In the genomic region with DNA sequence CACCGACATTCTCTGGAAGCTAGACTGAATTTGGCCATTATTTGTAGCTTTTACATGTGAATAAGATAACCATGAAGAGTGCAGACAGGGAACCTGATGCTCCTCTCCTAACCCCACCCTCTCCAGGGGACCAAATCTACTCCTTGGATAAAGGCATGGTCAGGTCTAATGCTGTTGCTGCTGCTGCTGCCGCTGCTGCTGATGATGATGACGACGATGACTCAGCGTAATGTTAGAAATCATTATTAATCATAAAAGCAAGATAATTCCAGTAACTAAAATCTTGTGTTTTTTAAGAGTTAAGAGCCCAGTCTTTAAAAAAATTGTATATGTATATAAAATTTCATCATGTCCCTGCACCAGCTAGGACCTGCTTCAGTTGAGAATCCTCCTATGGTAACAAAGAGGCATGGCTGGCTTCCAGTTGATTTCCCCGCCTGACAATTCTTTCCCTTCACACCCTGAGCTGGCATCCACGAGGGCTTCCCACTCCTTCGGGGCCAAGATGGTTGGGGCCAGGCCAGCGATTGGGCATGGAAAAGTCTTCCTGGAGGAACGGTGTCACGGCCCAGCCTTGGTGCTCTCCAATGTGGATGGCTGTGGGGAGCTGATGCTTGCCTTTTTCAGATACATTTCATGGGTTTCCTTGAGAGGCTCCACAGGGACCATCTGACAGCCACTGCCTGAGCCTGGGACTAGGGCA, we compare ENCODE assay signal across 21 cellular contexts.
DNase-seq lines count a peak whose midpoint lies in the region; ATAC-seq, FAIRE-seq and TF ChIP-seq lines count a peak whose summit lies in the region.
"Had no signal": no experiment of that assay in that cellular context is flagged by ENCODE, and none has a peak within 500 bp of the region (broad histone marks: within the 10 kb centered on the region; RNA-seq: fewer than 3 reads in every experiment).

No MANE protein-coding gene starts in this region.

- H3K4me2 ChIP-seq in HepG2 (ENCODE audit: low read depth, low read length) (no peak overlapping the region), K562 (ENCODE audit: insufficient read depth, low read length) (no peak overlapping the region)
- H3K4me2 ChIP-seq: BLaER1, SK-N-SH had no signal

- H3K4me3 Mint-ChIP-seq in naive thymus-derived CD8-positive, alpha-beta T cell = no peak overlapping the region
- H3K4me3 Mint-ChIP-seq: CD8-positive, alpha-beta T cell; IgD-negative memory B cell had no signal

- TF ChIP-seq EP300 in HepG2 (IDR thresholded peaks at IDR 0.05; ENCODE audit: low read depth in 2 of 2, low read length in 2 of 2) (no peak), HepG2 (CRISPR knock-in tag; IDR thresholded peaks at IDR 0.05; ENCODE audit: borderline replicate concordance) (no peak), K562 (IDR thresholded peaks at IDR 0.05; ENCODE audit: low read length) (no peak)

- H3K9me3 Mint-ChIP-seq in naive thymus-derived CD8-positive, alpha-beta T cell = peaks cover 0 to 6% (median 0%) of the 10 kb centered on the region in 9 donors
- H3K9me3 Mint-ChIP-seq: CD8-positive, alpha-beta T cell had no signal

- H3K27me3 ChIP-seq in HepG2 (ENCODE audit: control insufficient read depth in 1 of 2, insufficient read depth in 2 of 2, low read length in 2 of 2) (no peaks in the 10 kb centered on the region; a peak in 1 of 5 replicates), right lobe of liver (no peaks in the 10 kb centered on the region), K562 (ENCODE audit: control insufficient read depth in 2 of 2, insufficient read depth in 2 of 2, low read length in 2 of 2) (no peaks in the 10 kb centered on the region)
- H3K27me3 ChIP-seq: BLaER1 had no signal

- H3K4me3 ChIP-seq in HepG2 (replicated peaks in 1 of 3; ENCODE audit: insufficient read depth in 1 of 3, low read depth in 2 of 3, low read length in 3 of 3) = no peak overlapping the region
- no peak overlapping the region for H3K4me3 ChIP-seq in right lobe of liver
- H3K4me3 ChIP-seq in K562 = no peak overlapping the region
- H3K4me3 ChIP-seq in mesodermal cell (ENCODE audit: extremely low read depth, insufficient read depth, low read length, poor library complexity, severe bottlenecking) = no peak overlapping the region
- H3K4me3 ChIP-seq: BLaER1 had no signal

- peak overlapping the region in 1 of 10 donors; percentile 61 for H3K27ac Mint-ChIP-seq in naive thymus-derived CD8-positive, alpha-beta T cell
- H3K27ac Mint-ChIP-seq: CD8-positive, alpha-beta T cell; IgD-negative memory B cell had no signal

- WGBS in HepG2 (ENCODE audit: low lambda C conversion rate) = 58% methylated on average over 8 of the region's 11 CpGs
- 86% methylated on average over 5 of the region's 11 CpGs for WGBS in right lobe of liver (ENCODE audit: insufficient coverage, low coverage, low lambda C conversion rate, missing lambda C conversion rate)
- WGBS in K562 (ENCODE audit: insufficient coverage, low coverage, missing lambda C conversion rate) = under 1% methylated on average over 11 of the region's 11 CpGs
- WGBS in mesodermal cell (ENCODE audit: insufficient coverage in 2 of 2), 2 experiments = 93 to 95% methylated on average over 6 of the region's 11 CpGs

- H2AFZ ChIP-seq in HepG2 (ENCODE audit: low read length) (no peak overlapping the region), K562 (ENCODE audit: low read depth, low read length) (no peak overlapping the region)

- H3K27me3 Mint-ChIP-seq in naive thymus-derived CD8-positive, alpha-beta T cell = peaks cover 0 to 9% (median 2%) of the 10 kb centered on the region in 5 donors
- H3K27me3 Mint-ChIP-seq: IgD-negative memory B cell had no signal

- H3K9ac ChIP-seq in HepG2 (ENCODE audit: insufficient read depth, low read depth, low read length) = no peak overlapping the region
- no peak overlapping the region for H3K9ac ChIP-seq in K562 (ENCODE audit: insufficient read depth in 1 of 2, low read depth in 2 of 2, low read length in 2 of 2)
- H3K9ac ChIP-seq: BLaER1, SK-N-SH had no signal

- H3K9me3 ChIP-seq in HepG2 (ENCODE audit: low read length) (no peaks in the 10 kb centered on the region), right lobe of liver (no peaks in the 10 kb centered on the region), K562 (replicated peaks; ENCODE audit: control insufficient read depth, insufficient read depth, low read depth, low read length) (no peaks in the 10 kb centered on the region), mesodermal cell (ENCODE audit: control insufficient read depth, low read length) (no peaks in the 10 kb centered on the region)
- H3K9me3 ChIP-seq: BLaER1, SK-N-SH had no signal

- intact Hi-C loops in HepG2 (cut with micrococcal nuclease; ENCODE audit: unreplicated experiment) = no loop called here
- intact Hi-C loops in right lobe of liver (cut with DNase I) = no loop called here
- intact Hi-C loops in K562 (cut with micrococcal nuclease) = no loop called here

- POLR2A ChIA-PET in HepG2 (lab: Yijun Ruan, JAX) (no interaction called here), K562 (lab: Yijun Ruan, JAX) (no interaction called here)
- POLR2A ChIA-PET in naive thymus-derived CD8-positive, alpha-beta T cell (lab: Charles Lee) = no interaction called here

- ATAC-seq in HepG2 (no peak), right lobe of liver (no peak), K562 (no peak), GM19395 (IDR thresholded peaks at IDR 0.05; ENCODE audit: unreplicated experiment) (no peak)
- no peak for ATAC-seq in naive thymus-derived CD8-positive, alpha-beta T cell
- ATAC-seq: CD8-positive, alpha-beta T cell had no signal

- no peaks in the 10 kb centered on the region for H3K36me3 ChIP-seq in HepG2 (replicated peaks in 1 of 2; ENCODE audit: control insufficient read depth in 1 of 2, insufficient read depth in 2 of 2, low read length in 2 of 2)
- H3K36me3 ChIP-seq in right lobe of liver = no peaks in the 10 kb centered on the region
- H3K36me3 ChIP-seq in K562 (ENCODE audit: control insufficient read depth, insufficient read depth, low read length) = no peaks in the 10 kb centered on the region
- H3K36me3 ChIP-seq in mesodermal cell (ENCODE audit: control insufficient read depth, insufficient read depth, low read length) = no peaks in the 10 kb centered on the region
- H3K36me3 ChIP-seq: BLaER1 had no signal

- no peak for FAIRE-seq in HepG2 (lab: Jason Lieb, UNC)
- FAIRE-seq in K562 (lab: Jason Lieb, UNC) = no peak
- FAIRE-seq: D721Med, G401.6, GM18507, H54 had no signal

- DNase-seq in HepG2 (ENCODE audit: low spot score) = no peak
- DNase-seq in right lobe of liver = no peak
- DNase-seq in K562 (ENCODE audit: extremely low read depth in 1 of 4, low spot score in 3 of 4) = no peak
- no peak for DNase-seq in NCI-H2029 (lab: John Stamatoyannopoulos, UW)
- no peak for DNase-seq in naive thymus-derived CD8-positive, alpha-beta T cell
- no peak for DNase-seq in NCI-H1105 (lab: John Stamatoyannopoulos, UW)
- DNase-seq: 8988T; CD8-positive, alpha-beta T cell; DMS79 treated with DMSO at 0.1 percent for 48 hours; NCI-H1436 treated with DMSO at 0.1 percent for 48 hours; NCI-H2081 treated with DMSO at 0.1 percent for 48 hours; NCI-H510A treated with DMSO at 0.1 percent for 48 hours; SK-N-SH had no signal

- TF ChIP-seq POLR2A in HepG2 (IDR thresholded peaks at IDR 0.05; ENCODE audit: insufficient read depth in 1 of 2, low read depth in 2 of 2, low read length in 2 of 2) (no peak), right lobe of liver (IDR thresholded peaks at IDR 0.05) (no peak), K562 (conservative IDR thresholded peaks at IDR 0.05) (no peak)

- H3K79me2 ChIP-seq in HepG2 (ENCODE audit: insufficient read depth, low read length) (no peaks in the 10 kb centered on the region), K562 (ENCODE audit: control insufficient read depth, insufficient read depth, low read length) (no peaks in the 10 kb centered on the region)

- in situ Hi-C loops in HepG2 (cut with HindIII; ENCODE audit: extremely low pct_ligation_motif_present, low pct_unique_long_range_greater_than_20kb) = no loop called here
- in situ Hi-C loops in K562 (cut with MboI) = no loop called here

- no peaks in the 10 kb centered on the region for H4K20me1 ChIP-seq in HepG2 (ENCODE audit: insufficient read depth, low read length)
- no peaks in the 10 kb centered on the region for H4K20me1 ChIP-seq in K562 (replicated peaks; ENCODE audit: control insufficient read depth, insufficient read depth, low read length)
- H4K20me1 ChIP-seq: BLaER1 had no signal

- H3K4me1 ChIP-seq in HepG2 (ENCODE audit: insufficient read depth, low read length) (peaks cover 2% of the 10 kb centered on the region; the same call in 1 of the 2 replicates), right lobe of liver (no peaks in the 10 kb centered on the region), K562 (replicated peaks in 1 of 2; ENCODE audit: control insufficient read depth in 2 of 2, insufficient read depth in 2 of 2, low read length in 2 of 2) (no peaks in the 10 kb centered on the region), mesodermal cell (ENCODE audit: control insufficient read depth, insufficient read depth, low read length, poor library complexity, severe bottlenecking) (peaks cover 7% of the 10 kb centered on the region)
- H3K4me1 ChIP-seq: BLaER1 had no signal

- TF ChIP-seq RAD21 in HepG2 (CRISPR knock-in tag; IDR thresholded peaks at IDR 0.05) (no peak), K562 (CRISPR knock-in tag; conservative IDR thresholded peaks at IDR 0.05 in 1 of 2, IDR thresholded peaks at IDR 0.05 in 1 of 2) (no peak)

- no peaks in the 10 kb centered on the region for H3K9me1 ChIP-seq in K562 (ENCODE audit: control insufficient read depth, insufficient read depth, low read length)

- no peak for TF ChIP-seq CTCF in HepG2 (CRISPR knock-in tag; IDR thresholded peaks at IDR 0.05)
- TF ChIP-seq CTCF in right lobe of liver (IDR thresholded peaks at IDR 0.05) = no peak
- TF ChIP-seq CTCF in K562 (IDR thresholded peaks at IDR 0.05 in 2 of 3, conservative IDR thresholded peaks at IDR 0.05 in 1 of 3; ENCODE audit: insufficient read depth in 2 of 3, low read depth in 1 of 3, low read length in 3 of 3) = no peak

- H3K36me3 Mint-ChIP-seq in naive thymus-derived CD8-positive, alpha-beta T cell = no peaks in the 10 kb centered on the region
- H3K36me3 Mint-ChIP-seq: CD8-positive, alpha-beta T cell; IgD-negative memory B cell had no signal

- H3K27ac ChIP-seq in HepG2 (ENCODE audit: extremely low read length, insufficient read depth, low read length) = no peak overlapping the region
- H3K27ac ChIP-seq in right lobe of liver = no peak overlapping the region
- no peak overlapping the region for H3K27ac ChIP-seq in K562 (ENCODE audit: extremely low read depth, low read depth, low read length)
- H3K27ac ChIP-seq in mesodermal cell (ENCODE audit: low read depth, low read length, severe bottlenecking) = peak overlapping the region; percentile 59
- H3K27ac ChIP-seq: BLaER1 had no signal

- H3K4me1 Mint-ChIP-seq in naive thymus-derived CD8-positive, alpha-beta T cell = no peaks in the 10 kb centered on the region
- H3K4me1 Mint-ChIP-seq: IgD-negative memory B cell had no signal

- BruUV-seq in HepG2 (replicated peaks; lab: Mats Ljungman, UMichigan) (no TSS peak), K562 (replicated peaks; lab: Mats Ljungman, UMichigan) (no TSS peak)

- CTCF ChIA-PET in HepG2 (lab: Yijun Ruan, JAX; ENCODE audit: low intra/inter-chr PET ratio, low total read pairs) = no interaction called here
- CTCF ChIA-PET in K562 (lab: Yijun Ruan, JAX; ENCODE audit: low intra/inter-chr PET ratio) = no interaction called here

TF ChIP-seq in K562, 482 proteins besides CTCF, POLR2A, EP300 and RAD21 (continues in another document):
- TF ChIP-seq MAFK (IDR thresholded peaks at IDR 0.05; ENCODE audit: low read length) = peak; percentile 24; the same call in 1 of the 2 replicates
